Comparison of ENCODE assay signal across 1 cellular context in the genomic region with DNA sequence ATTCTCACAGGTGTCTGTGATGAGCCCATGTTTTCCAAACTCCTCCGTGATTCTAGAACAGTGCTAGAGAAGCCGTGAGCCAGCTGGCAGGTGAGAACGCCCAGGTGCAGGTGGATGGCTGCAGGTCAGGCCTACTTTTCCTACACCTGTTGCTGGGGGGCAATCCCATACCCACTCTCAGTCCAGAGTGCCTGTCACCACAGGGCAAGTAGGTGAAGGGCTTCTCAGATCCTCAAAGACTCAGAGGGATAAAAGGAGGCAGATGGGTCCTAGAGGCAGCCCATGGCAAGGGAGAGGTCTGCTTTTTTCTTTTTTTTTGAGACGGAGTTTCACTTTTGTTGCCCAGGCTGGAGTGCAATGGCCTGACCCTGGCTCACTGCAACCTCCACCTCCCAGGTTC.
TF ChIP-seq lines count a peak whose summit lies in the region.

No MANE protein-coding gene starts in this region.

TF ChIP-seq in IMR-90, 13 proteins besides CTCF, POLR2A, EP300 and RAD21:
- TF ChIP-seq, protein P1, sequence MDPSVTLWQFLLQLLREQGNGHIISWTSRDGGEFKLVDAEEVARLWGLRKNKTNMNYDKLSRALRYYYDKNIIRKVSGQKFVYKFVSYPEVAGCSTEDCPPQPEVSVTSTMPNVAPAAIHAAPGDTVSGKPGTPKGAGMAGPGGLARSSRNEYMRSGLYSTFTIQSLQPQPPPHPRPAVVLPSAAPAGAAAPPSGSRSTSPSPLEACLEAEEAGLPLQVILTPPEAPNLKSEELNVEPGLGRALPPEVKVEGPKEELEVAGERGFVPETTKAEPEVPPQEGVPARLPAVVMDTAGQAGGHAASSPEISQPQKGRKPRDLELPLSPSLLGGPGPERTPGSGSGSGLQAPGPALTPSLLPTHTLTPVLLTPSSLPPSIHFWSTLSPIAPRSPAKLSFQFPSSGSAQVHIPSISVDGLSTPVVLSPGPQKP (IDR thresholded peaks at IDR 0.05; ENCODE audit: borderline replicate concordance, low read depth, low read length): no peak
- TF ChIP-seq CHD1 (IDR thresholded peaks at IDR 0.05; ENCODE audit: low read depth, low read length): no peak
- no peak for TF ChIP-seq RFX5 (IDR thresholded peaks at IDR 0.05; ENCODE audit: low read depth, low read length)
- no peak for TF ChIP-seq MAZ (IDR thresholded peaks at IDR 0.05; ENCODE audit: borderline replicate concordance, low read depth, low read length)
- no peak for TF ChIP-seq SMC3 (IDR thresholded peaks at IDR 0.05; ENCODE audit: low read depth, low read length)
- TF ChIP-seq BHLHE40 (IDR thresholded peaks at IDR 0.05; ENCODE audit: low read depth, low read length): no peak
- no peak for TF ChIP-seq FOS (IDR thresholded peaks at IDR 0.05; ENCODE audit: low read depth, low read length)
- no peak for TF ChIP-seq CEBPB (IDR thresholded peaks at IDR 0.05; ENCODE audit: low read depth, low read length)
- no peak for TF ChIP-seq MXI1 (IDR thresholded peaks at IDR 0.05; ENCODE audit: borderline replicate concordance, low read depth, low read length)
- TF ChIP-seq MAFK (IDR thresholded peaks at IDR 0.05; ENCODE audit: low read depth, low read length): no peak
- TF ChIP-seq RCOR1 (IDR thresholded peaks at IDR 0.05; ENCODE audit: insufficient replicate concordance, low read length): no peak
- TF ChIP-seq NFE2L2 (IDR thresholded peaks at IDR 0.05; ENCODE audit: low read depth, low read length): no peak
